In genomic region chr15:34239151-34239761, GRCh38 we compare ENCODE assay signal across 8 cellular contexts. TPM values are rescaled to one million over a fixed set of nuclear protein-coding genes. Genes with fewer than 3 reads are reported as not detected.
A peak's percentile ranks its signal among the peaks of the same experiment; 100 is the strongest.
DNase-seq lines count a peak whose midpoint lies in the region; ATAC-seq, FAIRE-seq and TF ChIP-seq lines count a peak whose summit lies in the region.
"Had no signal": no experiment of that assay in that cellular context is flagged by ENCODE, and none has a peak within 500 bp of the region (broad histone marks: within the 10 kb centered on the region; RNA-seq: fewer than 3 reads in every experiment).

No MANE protein-coding gene starts in this region.

- peaks cover 1% of the 10 kb centered on the region for H3K36me3 Mint-ChIP-seq in T-helper 17 cell (ENCODE audit: low read depth)

- intact Hi-C loops in stomach (cut with DNase I; ENCODE audit: low total_unique reads) = no loop called here

- H3K4me3 Mint-ChIP-seq in T-helper 17 cell = no peak overlapping the region

- H3K27me3 Mint-ChIP-seq in T-helper 17 cell = no peaks in the 10 kb centered on the region

- H3K36me3 ChIP-seq in stomach = peaks cover 35 to 92% (median 89%) of the 10 kb centered on the region in 4 donors

- TF ChIP-seq EP300 in stomach (IDR thresholded peaks at IDR 0.05) = no peak

- FAIRE-seq in H54 (lab: Jason Lieb, UNC) = peak; percentile 98

- 80 to 88% (median 82%) methylated on average over 4 of the region's 4 CpGs for WGBS in stomach, 5 donors

- H3K27ac Mint-ChIP-seq in T-helper 17 cell = peak overlapping the region; percentile 41

- H3K4me1 ChIP-seq in stomach = no peaks in the 10 kb centered on the region

- peak overlapping the region; percentile 16 for H3K4me3 ChIP-seq in epithelial cell of proximal tubule (ENCODE audit: low read depth, low read length)
- H3K4me3 ChIP-seq in stomach = no peak overlapping the region

- H3K4me1 Mint-ChIP-seq in T-helper 17 cell = peaks cover 2% of the 10 kb centered on the region

- ATAC-seq in T-helper 17 cell = no peak

- H3K27ac ChIP-seq in stomach = no peak overlapping the region
- H3K27ac ChIP-seq: neutrophil had no signal

- TF ChIP-seq CTCF in epithelial cell of proximal tubule (conservative IDR thresholded peaks at IDR 0.05; ENCODE audit: low read depth, low read length) (no peak), stomach (IDR thresholded peaks at IDR 0.05) (no peak)

- TF ChIP-seq POLR2A in H54 (IDR thresholded peaks at IDR 0.05; ENCODE audit: low read depth, low read length) (no peak), stomach (IDR thresholded peaks at IDR 0.05) (no peak)

- no peaks in the 10 kb centered on the region for H3K27me3 ChIP-seq in stomach
- H3K27me3 ChIP-seq: neutrophil had no signal

- DNase-seq in H54 (ENCODE audit: insufficient read length, low spot score) (peak; percentile 58), T-helper 17 cell (no peak), epithelial cell of proximal tubule (ENCODE audit: low read depth) (peak; percentile 62), NCI-H510A (lab: John Stamatoyannopoulos, UW) (no peak), stomach (no peak), SHP77 (lab: John Stamatoyannopoulos, UW) (no peak)
- peak; percentile 36 for DNase-seq in stimulated activated CD4-positive, alpha-beta T cell treated with anti-CD3 and anti-CD28 coated beads, Interleukin-4, amount 100 ng/mL, for 1 hour

- H3K9me3 ChIP-seq in T-helper 17 cell (ENCODE audit: control insufficient read depth, low read length, poor library complexity, severe bottlenecking) = no peaks in the 10 kb centered on the region
- no peaks in the 10 kb centered on the region for H3K9me3 ChIP-seq in stomach
- H3K9me3 ChIP-seq: neutrophil had no signal

RNA-seq across cellular contexts. Expression of gene EMC4, which starts 14.4 kb away (rescaled TPM):
- total RNA-seq in T-helper 17 cell (10 to 100 TPM; 70.8 to 83.8 TPM), epithelial cell of proximal tubule (221 and 224 TPM in 2 replicates), stomach (100 to 1,000 TPM in 4 of 5 donors, 10 to 100 TPM in 1; 28.4 to 145 (median 130) TPM)
- 100 to 1,000 TPM in 1 of 3 donors, 10 to 100 TPM in 2; 89.8 to 102 (median 92.2) TPM for polyA plus RNA-seq in stomach

RNA-seq across cellular contexts. Expression of gene KATNBL1, which starts 29.4 kb away (rescaled TPM):
- total RNA-seq in T-helper 17 cell (10 to 100 TPM; 23.8 to 26.2 TPM), epithelial cell of proximal tubule (35.5 and 49.3 TPM in 2 replicates), stomach (100 to 1,000 TPM in 1 of 5 donors, 10 to 100 TPM in 4; 53.0 to 105 (median 84.9) TPM)
- polyA plus RNA-seq in stomach = 10 to 100 TPM; 19.4 to 19.7 (median 19.5) TPM

Comparison
In these comparisons a context has a peak if more than half of its experiments do, and no peak if none do; other contexts are left out.
1. DNase-seq: peak in H54 (single experiment), epithelial cell of proximal tubule (single experiment) and stimulated activated CD4-positive, alpha-beta T cell treated with anti-CD3 and anti-CD28 coated beads, Interleukin-4, amount 100 ng/mL, for 1 hour (single experiment); none in T-helper 17 cell (0 of 3), NCI-H510A (single experiment), stomach (single experiment) and SHP77 (0 of 2).